ENCODE assay signal across 8 cellular contexts in genomic region chr10:14659626-14660196, GRCh38.
DNase-seq lines count a peak whose midpoint lies in the region; ATAC-seq and TF ChIP-seq lines count a peak whose summit lies in the region.

No MANE protein-coding gene starts in this region.

- DNase-seq in RPMI8226, result peak; percentile 89
- DNase-seq in choroid plexus epithelial cell (ENCODE audit: low read depth), result peak; percentile 30
- peak; percentile 37 for DNase-seq in stomach
- no peak for DNase-seq in neuronal stem cell (ENCODE audit: low spot score)
- no peak for DNase-seq in HT-29 (ENCODE audit: low spot score)
- DNase-seq in T1000 (lab: John Stamatoyannopoulos, UW), result no peak

- no peak overlapping the region for H2BK15ac ChIP-seq in neuronal stem cell (ENCODE audit: low read length)

- H2AFZ ChIP-seq in neuronal stem cell (ENCODE audit: low read length), result no peak overlapping the region

- peaks cover 0 to 22% (median 6%) of the 10 kb centered on the region in 4 donors for H3K4me1 ChIP-seq in stomach
- peaks cover 3 to 9% of the 10 kb centered on the region in 2 donors for H3K4me1 ChIP-seq in neuronal stem cell (ENCODE audit: control insufficient read depth in 2 of 2, insufficient read depth in 1 of 2, low read depth in 1 of 2, low read length in 2 of 2)

- no peak overlapping the region for H3K9ac ChIP-seq in neuronal stem cell (ENCODE audit: low read depth, low read length, poor library complexity)

- H3K4me3 ChIP-seq in choroid plexus epithelial cell (ENCODE audit: low read depth, low read length), result no peak overlapping the region
- H3K4me3 ChIP-seq in stomach, result no peak overlapping the region
- no peak overlapping the region for H3K4me3 ChIP-seq in neuronal stem cell (ENCODE audit: low read length in 2 of 2)

- H3K4ac ChIP-seq in neuronal stem cell (ENCODE audit: low read length), result no peak overlapping the region

- WGBS in stomach, 5 donors, result 67 to 82% (median 77%) methylated on average over 7 of the region's 7 CpGs
- no CpG with 5 or more reads among the region's 7 CpGs for WGBS in neuronal stem cell (ENCODE audit: extremely low coverage in 2 of 2, insufficient read length in 2 of 2, insufficient replicate concordance in 1 of 2), 2 donors

- H3K18ac ChIP-seq in neuronal stem cell (ENCODE audit: low read length), result no peak overlapping the region

- H3K4me2 ChIP-seq in neuronal stem cell (ENCODE audit: insufficient read depth, low read length, poor library complexity, severe bottlenecking), result no peak overlapping the region

- no peak overlapping the region for H3K23ac ChIP-seq in neuronal stem cell (ENCODE audit: low read depth, low read length, poor library complexity)

- no peak overlapping the region for H2BK5ac ChIP-seq in neuronal stem cell (ENCODE audit: low read length)

- H3K79me1 ChIP-seq in neuronal stem cell (ENCODE audit: low read depth, low read length), result no peaks in the 10 kb centered on the region

- TF ChIP-seq CTCF in choroid plexus epithelial cell (conservative IDR thresholded peaks at IDR 0.05; ENCODE audit: low read depth, low read length) (no peak), stomach (IDR thresholded peaks at IDR 0.05) (no peak)

- H4K8ac ChIP-seq in neuronal stem cell (ENCODE audit: low read depth, low read length), result no peak overlapping the region

- intact Hi-C loops in stomach (cut with DNase I; ENCODE audit: low total_unique reads), result no loop called here

- H3K36me3 ChIP-seq in stomach (no peaks in the 10 kb centered on the region), neuronal stem cell (replicated peaks in 1 of 2; ENCODE audit: control insufficient read depth in 2 of 2, insufficient read depth in 2 of 2, low read length in 2 of 2) (no peaks in the 10 kb centered on the region)

- TF ChIP-seq EP300 in stomach (IDR thresholded peaks at IDR 0.05), result no peak

- H2AK5ac ChIP-seq in neuronal stem cell (ENCODE audit: low read depth, low read length), result no peak overlapping the region

- no peak overlapping the region for H3K27ac ChIP-seq in stomach
- no peak overlapping the region for H3K27ac ChIP-seq in neuronal stem cell (replicated peaks; ENCODE audit: low read length)

- TF ChIP-seq POLR2A in stomach (IDR thresholded peaks at IDR 0.05), result no peak

- H2BK120ac ChIP-seq in neuronal stem cell (ENCODE audit: low read depth, low read length), result no peak overlapping the region

- H2BK12ac ChIP-seq in neuronal stem cell (ENCODE audit: low read length), result no peak overlapping the region

- H3K9me3 ChIP-seq in stomach (no peaks in the 10 kb centered on the region), neuronal stem cell (replicated peaks in 1 of 2; ENCODE audit: control insufficient read depth in 2 of 2, insufficient read depth in 1 of 2, low read depth in 1 of 2, low read length in 2 of 2) (no peaks in the 10 kb centered on the region)

- no peak overlapping the region for H3K14ac ChIP-seq in neuronal stem cell (ENCODE audit: low read length)

- peak; percentile 88 for ATAC-seq in GM18909 (IDR thresholded peaks at IDR 0.05; ENCODE audit: poor library complexity, unreplicated experiment)
- ATAC-seq in HG02943 (IDR thresholded peaks at IDR 0.05; ENCODE audit: low read depth, unreplicated experiment), result peak; percentile 88

- H4K91ac ChIP-seq in neuronal stem cell (ENCODE audit: low read depth, low read length, poor library complexity), result no peak overlapping the region

- H3K27me3 ChIP-seq in stomach (no peaks in the 10 kb centered on the region), neuronal stem cell (ENCODE audit: control insufficient read depth in 3 of 3, insufficient read depth in 3 of 3, low read depth in 1 of 3, low read length in 3 of 3) (no peaks in the 10 kb centered on the region)

Comparison
In these comparisons a context has a peak if more than half of its experiments do, and no peak if none do; other contexts are left out.
1. DNase-seq: peak in RPMI8226 (single experiment), choroid plexus epithelial cell (single experiment) and stomach (single experiment); none in neuronal stem cell (single experiment), HT-29 (single experiment) and T1000 (single experiment).